ENCODE assay signal across 14 cellular contexts in genomic region chr1:160913229-160913628, GRCh38. TPM values are rescaled to one million over a fixed set of nuclear protein-coding genes. Genes with fewer than 3 reads are reported as not detected.
A peak's percentile ranks its signal among the peaks of the same experiment; 100 is the strongest.
DNase-seq lines count a peak whose midpoint lies in the region; ATAC-seq and TF ChIP-seq lines count a peak whose summit lies in the region.
"Not testable (repeated sequence)": the region's sequence is repeated elsewhere in the genome, so short reads cannot be mapped to it uniquely, and the experiment has no call there.
"Had no signal": no experiment of that assay in that cellular context is flagged by ENCODE, and none has a peak within 500 bp of the region (broad histone marks: within the 10 kb centered on the region; RNA-seq: fewer than 3 reads in every experiment).

No MANE protein-coding gene starts in this region.

- ATAC-seq in GM23338, result peak; percentile 28; the same call in 2 of the 3 replicates

- H3K9me3 Mint-ChIP-seq in GM23338, type B pancreatic cell: not testable (repeated sequence)
- peaks cover 20% of the 10 kb centered on the region for H3K9me3 Mint-ChIP-seq in endodermal cell

- H3K18ac ChIP-seq in mesendoderm (ENCODE audit: low read length), result not testable (repeated sequence)

- not testable (repeated sequence) for H3K4ac ChIP-seq in mesendoderm (ENCODE audit: low read depth, low read length)

- not testable (repeated sequence) for H2BK5ac ChIP-seq in mesendoderm (ENCODE audit: low read length)

- DNase-seq in GM23338 (ENCODE audit: low spot score); type B pancreatic cell (ENCODE audit: extremely low spot score, unreplicated experiment): not testable (repeated sequence)
- DNase-seq in endodermal cell, result peak; percentile 51
- peak; percentile 15 for DNase-seq in mesendoderm

- H3F3A ChIP-seq in GM23338 (replicated peaks; ENCODE audit: low read depth), result not testable (repeated sequence)

- not testable (repeated sequence) for H3K36me3 Mint-ChIP-seq in GM23338 (ENCODE audit: low read depth); endodermal cell (ENCODE audit: low read depth); type B pancreatic cell

- H3K27me3 ChIP-seq in GM23338 (ENCODE audit: insufficient read depth); HUES48 (ENCODE audit: control insufficient read depth, insufficient read depth, low read length); OCI-LY3 (ENCODE audit: low read depth, low read length); endodermal cell (ENCODE audit: control insufficient read depth, insufficient read depth, low read length, poor library complexity, severe bottlenecking); iPS-20b (ENCODE audit: insufficient read depth, low read length); mesendoderm (ENCODE audit: insufficient read depth, low read length, poor library complexity): not testable (repeated sequence)

- H3K4me1 Mint-ChIP-seq in GM23338 (peaks cover 11% of the 10 kb centered on the region), endodermal cell (peaks cover 27% of the 10 kb centered on the region), type B pancreatic cell (ENCODE audit: unreplicated experiment) (peaks cover 12% of the 10 kb centered on the region)

- peaks cover 18% of the 10 kb centered on the region for H3K4me1 ChIP-seq in GM23338 (ENCODE audit: insufficient read depth)
- H3K4me1 ChIP-seq in HUES48 (ENCODE audit: control insufficient read depth, insufficient read depth, low read length), result peaks cover 23% of the 10 kb centered on the region
- H3K4me1 ChIP-seq in OCI-LY3 (ENCODE audit: low read length), result peaks cover 18% of the 10 kb centered on the region
- H3K4me1 ChIP-seq in endodermal cell (ENCODE audit: control insufficient read depth, insufficient read depth, low read length); mesendoderm (ENCODE audit: control insufficient read depth, low read depth, low read length): not testable (repeated sequence)
- H3K4me1 ChIP-seq in iPS-20b (ENCODE audit: insufficient read depth, low read length), result peaks cover 13% of the 10 kb centered on the region

- TF ChIP-seq CTCF in GM23338 (conservative IDR thresholded peaks at IDR 0.05; ENCODE audit: low read depth in 2 of 2); OCI-LY3 (IDR thresholded peaks at IDR 0.05; ENCODE audit: low read depth, low read length); endodermal cell (conservative IDR thresholded peaks at IDR 0.05); type B pancreatic cell (conservative IDR thresholded peaks at IDR 0.05): not testable (repeated sequence)

- not testable (repeated sequence) for H2AK5ac ChIP-seq in mesendoderm (ENCODE audit: low read length)

- not testable (repeated sequence) for H4K5ac ChIP-seq in mesendoderm (ENCODE audit: low read length)

- not testable (repeated sequence) for H3K23ac ChIP-seq in mesendoderm (ENCODE audit: low read length)

- H3K79me2 ChIP-seq in GM23338 (replicated peaks; ENCODE audit: insufficient read depth); OCI-LY3 (ENCODE audit: low read length); mesendoderm (ENCODE audit: control insufficient read depth, insufficient read depth, low read length): not testable (repeated sequence)

- not testable (repeated sequence) for H3K56ac ChIP-seq in mesendoderm (ENCODE audit: low read length)

- H3K9ac ChIP-seq in HUES48 (ENCODE audit: low read depth, low read length); OCI-LY3 (ENCODE audit: low read length); endodermal cell (ENCODE audit: extremely low read depth, low read length, poor library complexity, severe bottlenecking); mesendoderm (ENCODE audit: low read length): not testable (repeated sequence)
- peak overlapping the region; percentile 51; the same call in 1 of the 2 replicates for H3K9ac ChIP-seq in iPS-20b (ENCODE audit: low read depth, low read length)

- H3K79me1 ChIP-seq in mesendoderm (ENCODE audit: low read length), result not testable (repeated sequence)

- not testable (repeated sequence) for H3K4me2 ChIP-seq in GM23338; OCI-LY3 (ENCODE audit: low read length); mesendoderm (ENCODE audit: low read length)

- H4K20me1 ChIP-seq in GM23338 (replicated peaks; ENCODE audit: insufficient read depth); OCI-LY3 (ENCODE audit: insufficient read depth, low read length): not testable (repeated sequence)

- not testable (repeated sequence) for H3K4me3 ChIP-seq in GM23338; HUES48 (ENCODE audit: low read depth, low read length); OCI-LY3 (ENCODE audit: low read length); endodermal cell (ENCODE audit: low read length); iPS-20b (ENCODE audit: low read length); mesendoderm (ENCODE audit: low read length)

- 70 to 81% methylated on average over 4 to 6 of the region's 6 CpGs for WGBS in endodermal cell (ENCODE audit: insufficient coverage in 1 of 2, insufficient read length in 1 of 2), 2 experiments
- WGBS in mesendoderm (ENCODE audit: extremely low coverage, insufficient coverage, low lambda C conversion rate), result no CpG with 5 or more reads among the region's 6 CpGs

- H3K27ac Mint-ChIP-seq in GM23338 (peak overlapping the region; percentile 54; the same call in 1 of the 2 replicates), endodermal cell (peak overlapping the region; percentile 91), type B pancreatic cell (peak overlapping the region; percentile 11)

- H2AFZ ChIP-seq in GM23338, result peak overlapping the region; percentile 90
- not testable (repeated sequence) for H2AFZ ChIP-seq in OCI-LY3 (ENCODE audit: low read depth, low read length)

- not testable (repeated sequence) for H3K9me2 ChIP-seq in GM23338 (ENCODE audit: insufficient read depth)

- not testable (repeated sequence) for H2BK120ac ChIP-seq in mesendoderm (ENCODE audit: low read depth, low read length)

- H2BK15ac ChIP-seq in mesendoderm (replicated peaks; ENCODE audit: low read depth), result not testable (repeated sequence)

- not testable (repeated sequence) for H3K27me3 Mint-ChIP-seq in GM23338 (ENCODE audit: insufficient read depth, low read depth, poor library complexity); endodermal cell (ENCODE audit: insufficient read depth)
- H3K27me3 Mint-ChIP-seq in type B pancreatic cell, result peaks cover 13% of the 10 kb centered on the region

- H3K4me3 Mint-ChIP-seq in GM23338, endodermal cell, type B pancreatic cell: not testable (repeated sequence)

- H3K27ac ChIP-seq in GM23338 (ENCODE audit: low read depth) (0 out of 2 replicates have a peak overlapping the region, but pooled peaks have one; percentile 66), HUES48 (ENCODE audit: low read depth, low read length) (peak overlapping the region; percentile 60), OCI-LY3 (ENCODE audit: low read length) (peak overlapping the region; percentile 77)
- H3K27ac ChIP-seq in endodermal cell (ENCODE audit: low read depth, low read length); iPS-20b (ENCODE audit: low read length); mesendoderm (ENCODE audit: low read depth, low read length): not testable (repeated sequence)

- not testable (repeated sequence) for H3K36me3 ChIP-seq in GM23338 (ENCODE audit: insufficient read depth); HUES48 (ENCODE audit: control insufficient read depth, insufficient read depth, low read length); OCI-LY3 (replicated peaks; ENCODE audit: low read depth, low read length); endodermal cell (ENCODE audit: control insufficient read depth, insufficient read depth, low read length); iPS-20b (ENCODE audit: insufficient read depth, low read depth, low read length); mesendoderm (ENCODE audit: control insufficient read depth, insufficient read depth, low read length)

- H4K8ac ChIP-seq in mesendoderm (ENCODE audit: low read depth, low read length), result not testable (repeated sequence)

- H3K9me3 ChIP-seq in HUES48 (ENCODE audit: control insufficient read depth, insufficient read depth, low read length); OCI-LY3 (ENCODE audit: insufficient read depth, low read length); iPS-20b (ENCODE audit: insufficient read depth, low read depth, low read length): not testable (repeated sequence)
- H3K9me3 ChIP-seq in endodermal cell (ENCODE audit: control insufficient read depth, low read length), result peaks cover 27% of the 10 kb centered on the region

RNA-seq across cellular contexts. Expression of gene ITLN1, which starts 28.2 kb away (rescaled TPM):
- not detected in 2 replicates for total RNA-seq in GM23338 (2014; rRNA removed; shearing (Covaris generic))
- polyA plus RNA-seq in GM23338 (2016; fragmentation: Nextera tagmentation; extraction: Ambion mirVana), result not detected in 2 replicates
- total RNA-seq in endodermal cell (under 1 TPM; 0.22 to 0.51 TPM), type B pancreatic cell (ENCODE audit: low replicate concordance) (23.1 and 59.8 TPM in 2 replicates)
- polyA plus RNA-seq in endodermal cell (2013, experiment 1 of 2), result not detected
- not detected for polyA plus RNA-seq in endodermal cell (2013, experiment 2 of 2)
- polyA plus RNA-seq in mesendoderm (2013, experiment 1 of 2), result not detected
- not detected for polyA plus RNA-seq in mesendoderm (2013, experiment 2 of 2)
- total RNA-seq: A172; A673; CD4-positive, alpha-beta memory T cell; GM12878; GM23248; H4 had no signal
- polyA plus RNA-seq: BJ; CD4-positive, alpha-beta memory T cell; GM12878; GM23248 had no signal

RNA-seq across cellular contexts. Expression of gene ITLN2, which starts 41.4 kb away (rescaled TPM):
- total RNA-seq in GM23338 (2014; rRNA removed; shearing (Covaris generic)), result 7.0 and 12.8 TPM in 2 replicates
- polyA plus RNA-seq in GM23338 (2016; fragmentation: Nextera tagmentation; extraction: Ambion mirVana), result 7.2 and 8.0 TPM in 2 replicates
- total RNA-seq in endodermal cell, result 10 to 100 TPM; 20.3 to 29.7 TPM
- polyA plus RNA-seq in endodermal cell (2013, experiment 1 of 2), result 10.5 TPM
- 7.9 TPM for polyA plus RNA-seq in endodermal cell (2013, experiment 2 of 2)
- 2.1 TPM for polyA plus RNA-seq in mesendoderm (2013, experiment 1 of 2)
- 2.5 TPM for polyA plus RNA-seq in mesendoderm (2013, experiment 2 of 2)
- 0.99 and 1.7 TPM in 2 replicates for total RNA-seq in type B pancreatic cell (ENCODE audit: low replicate concordance)
- total RNA-seq: A172; A673; CD4-positive, alpha-beta memory T cell; GM12878; GM23248; H4 had no signal
- polyA plus RNA-seq: BJ; CD4-positive, alpha-beta memory T cell; GM12878; GM23248 had no signal

RNA-seq across cellular contexts. Expression of gene CD244, which starts 50.5 kb away (rescaled TPM):
- total RNA-seq in GM23338 (2014; rRNA removed; shearing (Covaris generic)), result not detected in 2 replicates
- polyA plus RNA-seq in GM23338 (2016; fragmentation: Nextera tagmentation; extraction: Ambion mirVana), result not detected in 2 replicates
- total RNA-seq in endodermal cell (under 1 TPM in 1 of 2 donors, not detected in 1; 0.31 TPM), type B pancreatic cell (ENCODE audit: low replicate concordance) (0.50 and 0.56 TPM in 2 replicates)
- polyA plus RNA-seq in endodermal cell (2013, experiment 1 of 2), result 0.11 TPM
- not detected for polyA plus RNA-seq in endodermal cell (2013, experiment 2 of 2)
- not detected for polyA plus RNA-seq in mesendoderm (2013, experiment 1 of 2)
- not detected for polyA plus RNA-seq in mesendoderm (2013, experiment 2 of 2)
- total RNA-seq: A172; A673; CD4-positive, alpha-beta memory T cell; GM23248; H4 had no signal
- polyA plus RNA-seq: BJ, GM23248 had no signal

Comparison
In these comparisons a context has a peak if more than half of its experiments do, and no peak if none do; other contexts are left out.
1. H3K27ac Mint-ChIP-seq: peak in every context shown above with its lines; median percentile 91 in endodermal cell; 54 in GM23338; 11 in type B pancreatic cell.
2. RNA of gene ITLN1, which starts 28.2 kb away (total RNA-seq): 23.1 to 59.8 TPM in type B pancreatic cell; 0.22 to 0.51 TPM in endodermal cell and not detected in GM23338; every median in the first group is over 10 times any median in the second.